31 cellular contexts compared by ENCODE assay signal in genomic region chr10:130864951-130865350, GRCh38.
"Had no signal": no experiment of that assay in that cellular context is flagged by ENCODE, and none has a peak within 500 bp of the region (broad histone marks: within the 10 kb centered on the region; RNA-seq: fewer than 3 reads in every experiment).

No MANE protein-coding gene starts in this region.

- H3K4me1 ChIP-seq: ascending aorta, breast epithelium, esophagus muscularis mucosa, foreskin keratinocyte, gastrocnemius medialis had no signal

- H3K9me3 Mint-ChIP-seq: activated CD4-positive, alpha-beta memory T cell treated with anti-CD3 and anti-CD28 coated beads for 36 hours; activated CD4-positive, alpha-beta T cell treated with anti-CD3 and anti-CD28 coated beads, Interleukin-2, amount 10 ng/mL, durations not matched to agents 24 days and 14 days; activated naive CD4-positive, alpha-beta T cell treated with anti-CD3 and anti-CD28 coated beads for 36 hours; activated naive CD4-positive, alpha-beta T cell treated with anti-CD3 and anti-CD28 coated beads, Interleukin-2, amount 50 U/mL, for 24 hours; activated naive CD8-positive, alpha-beta T cell treated with anti-CD3 and anti-CD28 coated beads for 36 hours; activated T-helper 1 cell treated with anti-CD3 and anti-CD28 coated beads, Interleukin-12 subunit alpha, Interleukin-12 subunit beta, Interleukin-2, Interleukin-4 antibody, amounts not matched to agents 30 ng/mL and 10 ng/mL and 1 ng/mL, durations not matched to agents 14 hours and 24 hours and 36 hours; activated T-helper 2 cell treated with anti-CD3 and anti-CD28 coated beads, Interferon-gamma antibody, Interleukin-2, Interleukin-4, amounts not matched to agents 10 μg/mL and 5 μg/mL and 100 μg/mL, durations not matched to agents 14 hours and 24 hours and 36 hours had no signal

- H3K27ac Mint-ChIP-seq: activated CD4-positive, alpha-beta memory T cell treated with anti-CD3 and anti-CD28 coated beads for 36 hours; activated CD4-positive, alpha-beta T cell treated with anti-CD3 and anti-CD28 coated beads for 36 hours; activated CD4-positive, alpha-beta T cell treated with anti-CD3 and anti-CD28 coated beads, Interleukin-2, amount 10 ng/mL, durations not matched to agents 24 days and 14 days; activated CD8-positive, alpha-beta memory T cell treated with anti-CD3 and anti-CD28 coated beads, Interleukin-2, amount 10 ng/mL, durations not matched to agents 7 days and 5 days; activated CD8-positive, alpha-beta T cell treated with anti-CD3 and anti-CD28 coated beads, Interleukin-2, amount 10 ng/mL, durations not matched to agents 7 days and 5 days; activated naive CD4-positive, alpha-beta T cell treated with anti-CD3 and anti-CD28 coated beads for 36 hours; activated naive CD4-positive, alpha-beta T cell treated with anti-CD3 and anti-CD28 coated beads, Interleukin-2, amount 50 U/mL, for 24 hours; activated naive CD8-positive, alpha-beta T cell treated with anti-CD3 and anti-CD28 coated beads for 36 hours; activated T-helper 1 cell treated with anti-CD3 and anti-CD28 coated beads, Interleukin-12 subunit alpha, Interleukin-12 subunit beta, Interleukin-2, Interleukin-4 antibody, amounts not matched to agents 30 ng/mL and 10 ng/mL and 1 ng/mL, durations not matched to agents 14 hours and 24 hours and 36 hours; activated T-helper 2 cell treated with anti-CD3 and anti-CD28 coated beads, Interferon-gamma antibody, Interleukin-2, Interleukin-4, amounts not matched to agents 10 μg/mL and 5 μg/mL and 100 μg/mL, durations not matched to agents 14 hours and 24 hours and 36 hours; effector memory CD8-positive, alpha-beta T cell had no signal

- H3K27ac ChIP-seq: ascending aorta, breast epithelium, cardiac muscle cell, coronary artery, esophagus muscularis mucosa, foreskin keratinocyte, gastrocnemius medialis had no signal

- DNase-seq: activated CD4-positive, alpha-beta memory T cell treated with anti-CD3 and anti-CD28 coated beads for 36 hours; activated CD4-positive, alpha-beta T cell treated with anti-CD3 and anti-CD28 coated beads for 36 hours; activated CD4-positive, alpha-beta T cell treated with anti-CD3 and anti-CD28 coated beads, Interleukin-2, amount 10 ng/mL, durations not matched to agents 24 days and 14 days; activated CD4-positive, CD25-positive, alpha-beta regulatory T cell; activated CD4-positive, CD25-positive, alpha-beta regulatory T cell treated with anti-CD3 and anti-CD28 coated beads, Interleukin-2, amount 50 U/mL, for 72 hours; activated CD8-positive, alpha-beta memory T cell treated with anti-CD3 and anti-CD28 coated beads, Interleukin-2, amount 10 ng/mL, durations not matched to agents 7 days and 5 days; activated CD8-positive, alpha-beta memory T cell treated with anti-CD3 and anti-CD28 coated beads, Interleukin-2, amount 50 U/mL, for 4 hours; activated CD8-positive, alpha-beta T cell treated with anti-CD3 and anti-CD28 coated beads, Interleukin-2, amount 10 ng/mL, durations not matched to agents 7 days and 5 days; activated effector memory CD4-positive, alpha-beta T cell treated with anti-CD3 and anti-CD28 coated beads, Interleukin-2, amount 50 U/mL, for 16 hours; activated naive CD4-positive, alpha-beta T cell treated with anti-CD3 and anti-CD28 coated beads for 36 hours; activated naive CD8-positive, alpha-beta T cell treated with anti-CD3 and anti-CD28 coated beads for 36 hours; activated T-cell treated with anti-CD3 and anti-CD28 coated beads, Interleukin-2, amount 50 U/mL, for 1 hour; activated T-cell treated with anti-CD3 and anti-CD28 coated beads, Interleukin-2, amount 50 U/mL, for 48 hours; dermis blood vessel endothelial cell; effector CD4-positive, alpha-beta T cell; effector memory CD8-positive, alpha-beta T cell; erythroblast; foreskin keratinocyte; gastrocnemius medialis; glutamatergic neuron; T-helper 2 cell had no signal

- H3K4me3 Mint-ChIP-seq: activated CD4-positive, alpha-beta memory T cell treated with anti-CD3 and anti-CD28 coated beads for 36 hours; activated CD4-positive, alpha-beta T cell treated with anti-CD3 and anti-CD28 coated beads for 36 hours; activated CD4-positive, alpha-beta T cell treated with anti-CD3 and anti-CD28 coated beads, Interleukin-2, amount 10 ng/mL, durations not matched to agents 24 days and 14 days; activated CD8-positive, alpha-beta memory T cell treated with anti-CD3 and anti-CD28 coated beads, Interleukin-2, amount 10 ng/mL, durations not matched to agents 7 days and 5 days; activated CD8-positive, alpha-beta T cell treated with anti-CD3 and anti-CD28 coated beads, Interleukin-2, amount 10 ng/mL, durations not matched to agents 7 days and 5 days; activated naive CD4-positive, alpha-beta T cell treated with anti-CD3 and anti-CD28 coated beads for 36 hours; activated naive CD4-positive, alpha-beta T cell treated with anti-CD3 and anti-CD28 coated beads, Interleukin-2, amount 50 U/mL, for 24 hours; activated naive CD8-positive, alpha-beta T cell treated with anti-CD3 and anti-CD28 coated beads for 36 hours; activated T-helper 1 cell treated with anti-CD3 and anti-CD28 coated beads, Interleukin-12 subunit alpha, Interleukin-12 subunit beta, Interleukin-2, Interleukin-4 antibody, amounts not matched to agents 30 ng/mL and 10 ng/mL and 1 ng/mL, durations not matched to agents 14 hours and 24 hours and 36 hours; brain; central memory CD8-positive, alpha-beta T cell; effector memory CD8-positive, alpha-beta T cell had no signal

- H3K9me3 ChIP-seq: ascending aorta, breast epithelium, esophagus muscularis mucosa, gastrocnemius medialis had no signal

- H3K27me3 ChIP-seq: ascending aorta, cardiac muscle cell, foreskin keratinocyte had no signal

- H3K27me3 Mint-ChIP-seq: activated CD4-positive, alpha-beta memory T cell treated with anti-CD3 and anti-CD28 coated beads for 36 hours; activated CD4-positive, alpha-beta T cell treated with anti-CD3 and anti-CD28 coated beads, Interleukin-2, amount 10 ng/mL, durations not matched to agents 24 days and 14 days; activated CD8-positive, alpha-beta memory T cell treated with anti-CD3 and anti-CD28 coated beads, Interleukin-2, amount 10 ng/mL, durations not matched to agents 7 days and 5 days; central memory CD8-positive, alpha-beta T cell; effector memory CD8-positive, alpha-beta T cell had no signal

- H3K36me3 Mint-ChIP-seq: activated CD4-positive, alpha-beta memory T cell treated with anti-CD3 and anti-CD28 coated beads for 36 hours; activated CD8-positive, alpha-beta memory T cell treated with anti-CD3 and anti-CD28 coated beads, Interleukin-2, amount 10 ng/mL, durations not matched to agents 7 days and 5 days; activated naive CD4-positive, alpha-beta T cell treated with anti-CD3 and anti-CD28 coated beads, Interleukin-2, amount 50 U/mL, for 24 hours; activated naive CD8-positive, alpha-beta T cell treated with anti-CD3 and anti-CD28 coated beads for 36 hours; brain had no signal

- H3K36me3 ChIP-seq: ascending aorta, breast epithelium, cardiac muscle cell, esophagus muscularis mucosa, gastrocnemius medialis had no signal

- H3K4me3 ChIP-seq: ascending aorta, breast epithelium, cardiac muscle cell, coronary artery, esophagus muscularis mucosa, gastrocnemius medialis had no signal

- H3K4me1 Mint-ChIP-seq: activated CD4-positive, alpha-beta T cell treated with anti-CD3 and anti-CD28 coated beads for 36 hours; activated CD4-positive, alpha-beta T cell treated with anti-CD3 and anti-CD28 coated beads, Interleukin-2, amount 10 ng/mL, durations not matched to agents 24 days and 14 days; activated CD8-positive, alpha-beta memory T cell treated with anti-CD3 and anti-CD28 coated beads, Interleukin-2, amount 10 ng/mL, durations not matched to agents 7 days and 5 days; activated naive CD4-positive, alpha-beta T cell treated with anti-CD3 and anti-CD28 coated beads, Interleukin-2, amount 50 U/mL, for 24 hours; activated naive CD8-positive, alpha-beta T cell treated with anti-CD3 and anti-CD28 coated beads for 36 hours; central memory CD8-positive, alpha-beta T cell had no signal

- ATAC-seq: activated CD4-positive, alpha-beta T cell treated with anti-CD3 and anti-CD28 coated beads for 36 hours; activated CD8-positive, alpha-beta memory T cell treated with anti-CD3 and anti-CD28 coated beads, Interleukin-2, amount 10 ng/mL, durations not matched to agents 7 days and 5 days; activated CD8-positive, alpha-beta T cell treated with anti-CD3 and anti-CD28 coated beads, Interleukin-2, amount 10 ng/mL, durations not matched to agents 7 days and 5 days; effector memory CD8-positive, alpha-beta T cell; foreskin keratinocyte; gastrocnemius medialis had no signal
